ENCODE assay signal across 13 cellular contexts in the genomic region with DNA sequence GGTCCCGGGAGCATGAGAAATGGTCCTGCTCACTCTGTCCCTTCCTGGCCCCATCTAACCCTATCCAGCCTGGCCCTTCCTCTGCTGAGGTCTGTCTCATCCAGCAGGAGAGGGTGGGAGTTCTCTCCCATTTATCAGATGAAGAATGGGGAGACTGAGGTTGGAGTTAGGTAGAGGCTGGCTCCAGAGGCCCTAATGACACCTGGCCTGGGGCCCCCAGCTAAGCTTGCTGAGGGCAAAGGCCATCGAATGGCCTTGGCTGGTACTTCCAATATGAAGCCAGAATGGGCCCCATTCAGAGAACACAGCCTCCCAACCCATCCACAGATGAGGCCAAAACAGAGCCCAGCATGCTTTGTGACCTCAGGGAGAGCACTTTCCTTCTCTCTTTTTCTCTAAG. TPM values are rescaled to one million over a fixed set of nuclear protein-coding genes. Genes with fewer than 3 reads are reported as not detected.
A peak's percentile ranks its signal among the peaks of the same experiment; 100 is the strongest.
DNase-seq lines count a peak whose midpoint lies in the region; ATAC-seq and TF ChIP-seq lines count a peak whose summit lies in the region.
"Had no signal": no experiment of that assay in that cellular context is flagged by ENCODE, and none has a peak within 500 bp of the region (broad histone marks: within the 10 kb centered on the region; RNA-seq: fewer than 3 reads in every experiment).

No MANE protein-coding gene starts in this region.

- peaks cover 72% of the 10 kb centered on the region for H3K27me3 Mint-ChIP-seq in WTC11 (ENCODE audit: low read depth)

- H3K4ac ChIP-seq in trophoblast cell (ENCODE audit: low read depth, low read length): no peak overlapping the region

- H3K36me3 ChIP-seq in trophoblast cell (ENCODE audit: control insufficient read depth in 1 of 2, insufficient read depth in 2 of 2, low read length in 2 of 2): no peaks in the 10 kb centered on the region
- H3K36me3 ChIP-seq: SJSA1 had no signal

- H2BK5ac ChIP-seq in trophoblast cell (ENCODE audit: low read depth, low read length, poor library complexity): no peak overlapping the region

- DNase-seq in AG04449 (ENCODE audit: low read depth, low spot score): no peak
- no peak for DNase-seq in HL-60 (ENCODE audit: low read depth in 1 of 2, low spot score in 1 of 2)
- no peak for DNase-seq in coronary artery (ENCODE audit: low spot score)
- no peak for DNase-seq in trophoblast cell
- DNase-seq in WTC11 (ENCODE audit: low spot score): no peak
- no peak for DNase-seq in dermis blood vessel endothelial cell
- no peak for DNase-seq in H4 (ENCODE audit: low spot score)
- no peak for DNase-seq in amygdala (lab: John Stamatoyannopoulos, UW)
- DNase-seq: activated gamma-delta T cell; CD8-positive, alpha-beta T cell had no signal

- H2AFZ ChIP-seq in trophoblast cell (ENCODE audit: insufficient read depth, low read length, poor library complexity): no peak overlapping the region

- no CpG with 5 or more reads among the region's 2 CpGs for WGBS in trophoblast cell (ENCODE audit: extremely low coverage, insufficient coverage, insufficient read length)

- H3K4me2 ChIP-seq in trophoblast cell (ENCODE audit: low read length): no peak overlapping the region

- H3K27me3 ChIP-seq in HL-60 (ENCODE audit: insufficient read depth, poor library complexity, severe bottlenecking) (no peaks in the 10 kb centered on the region), trophoblast cell (ENCODE audit: insufficient read depth, low read length) (no peaks in the 10 kb centered on the region)
- H3K27me3 ChIP-seq: SJSA1 had no signal

- H3K36me3 Mint-ChIP-seq in WTC11: no peaks in the 10 kb centered on the region
- H3K36me3 Mint-ChIP-seq: CD8-positive, alpha-beta T cell had no signal

- H3K9me3 Mint-ChIP-seq in WTC11: no peaks in the 10 kb centered on the region
- H3K9me3 Mint-ChIP-seq: CD8-positive, alpha-beta T cell had no signal

- ATAC-seq in WTC11: no peak
- ATAC-seq: activated CD4-positive, CD25-positive, alpha-beta regulatory T cell treated with anti-CD3 and anti-CD28 coated beads, Interleukin-2, amount 50 U/mL, for 24 hours; CD8-positive, alpha-beta T cell; left lobe of liver had no signal

- no peak overlapping the region for H2AK5ac ChIP-seq in trophoblast cell (ENCODE audit: low read length)

- H3K9me3 ChIP-seq in trophoblast cell (ENCODE audit: insufficient read depth, low read depth, low read length): no peaks in the 10 kb centered on the region
- H3K9me3 ChIP-seq: SJSA1 had no signal

- POLR2A ChIA-PET in AG04449 (lab: Yijun Ruan, JAX): no interaction called here
- POLR2A ChIA-PET in WTC11 (lab: Charles Lee): no interaction called here

- H3K14ac ChIP-seq in trophoblast cell (ENCODE audit: low read length): no peak overlapping the region

- no peak overlapping the region for H4K8ac ChIP-seq in trophoblast cell (ENCODE audit: low read depth, low read length)

- H3K18ac ChIP-seq in trophoblast cell (ENCODE audit: low read length): no peak overlapping the region

- TF ChIP-seq CTCF in AG04449 (IDR thresholded peaks at IDR 0.05; ENCODE audit: insufficient read depth, low read length, missing control alignments): no peak
- TF ChIP-seq CTCF in HL-60 (IDR thresholded peaks at IDR 0.05; ENCODE audit: insufficient read depth, low read length): no peak
- TF ChIP-seq CTCF in coronary artery (IDR thresholded peaks at IDR 0.05): no peak
- no peak for TF ChIP-seq CTCF in WTC11 (IDR thresholded peaks at IDR 0.05)

- H3K27ac Mint-ChIP-seq in WTC11: no peak overlapping the region
- H3K27ac Mint-ChIP-seq: CD8-positive, alpha-beta T cell had no signal

- H4K12ac ChIP-seq in trophoblast cell (ENCODE audit: low read depth, low read length): no peak overlapping the region

- no peak overlapping the region for H3K4me3 Mint-ChIP-seq in WTC11

- H4K91ac ChIP-seq in trophoblast cell (ENCODE audit: low read depth, low read length): no peak overlapping the region

- H3K4me3 ChIP-seq in AG04449 (ENCODE audit: low read depth, low read length) (peak overlapping the region; percentile 66; the same call in 1 of the 2 replicates), HL-60 (replicated peaks; ENCODE audit: insufficient read depth, low read length) (peak overlapping the region; percentile 80), coronary artery (peak overlapping the region; percentile 95), trophoblast cell (ENCODE audit: low read depth, low read length) (no peak overlapping the region)
- H3K4me3 ChIP-seq: SJSA1 had no signal

- peaks cover 7% of the 10 kb centered on the region for H3K79me1 ChIP-seq in trophoblast cell (ENCODE audit: low read length)

- H3K23ac ChIP-seq in trophoblast cell (ENCODE audit: low read length): no peak overlapping the region

- H3K4me1 ChIP-seq in trophoblast cell (ENCODE audit: control insufficient read depth in 1 of 2, insufficient read depth in 2 of 2, low read length in 2 of 2): peaks cover 7 to 12% of the 10 kb centered on the region in 2 experiments

- H3K4me1 Mint-ChIP-seq in WTC11: peaks cover 15% of the 10 kb centered on the region

- H3K79me2 ChIP-seq in trophoblast cell (ENCODE audit: control insufficient read depth, insufficient read depth, low read length, poor library complexity): no peaks in the 10 kb centered on the region

- H2BK12ac ChIP-seq in trophoblast cell (ENCODE audit: low read length): no peak overlapping the region

- H3K27ac ChIP-seq in HL-60 (replicated peaks) (0 out of 2 replicates have a peak overlapping the region, but pooled peaks have one; percentile 22), coronary artery (peak overlapping the region; percentile 92 to 93), trophoblast cell (ENCODE audit: low read depth, low read length) (no peak overlapping the region)
- H3K27ac ChIP-seq: SJSA1 had no signal

- no peak overlapping the region for H2BK120ac ChIP-seq in trophoblast cell (ENCODE audit: insufficient read depth, low read length, poor library complexity)

- H3K9ac ChIP-seq in trophoblast cell (ENCODE audit: low read length): peak overlapping the region; percentile 37

- CTCF ChIA-PET in AG04449 (lab: Yijun Ruan, JAX) (interaction anchor here (0.6 kb wide), 1 partner anchor 18 kb away, joined by 3 read pairs; no protein-coding TSS in a partner anchor), WTC11 (lab: Charles Lee) (interaction anchor here (1.2 to 1.4 kb wide), 2 partner anchors 14 to 178 kb away, joined by 3 read pairs; no protein-coding TSS in a partner anchor)

TF ChIP-seq in WTC11, 78 proteins besides CTCF, POLR2A, EP300 and RAD21 (continues in another document):
- TF ChIP-seq, protein P1, sequence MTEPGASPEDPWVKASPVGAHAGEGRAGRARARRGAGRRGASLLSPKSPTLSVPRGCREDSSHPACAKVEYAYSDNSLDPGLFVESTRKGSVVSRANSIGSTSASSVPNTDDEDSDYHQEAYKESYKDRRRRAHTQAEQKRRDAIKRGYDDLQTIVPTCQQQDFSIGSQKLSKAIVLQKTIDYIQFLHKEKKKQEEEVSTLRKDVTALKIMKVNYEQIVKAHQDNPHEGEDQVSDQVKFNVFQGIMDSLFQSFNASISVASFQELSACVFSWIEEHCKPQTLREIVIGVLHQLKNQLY (CRISPR knock-in tag; IDR thresholded peaks at IDR 0.05): no peak
- no peak for TF ChIP-seq GABPB1 (CRISPR knock-in tag; IDR thresholded peaks at IDR 0.05)
- no peak for TF ChIP-seq PRRX2 (CRISPR knock-in tag; IDR thresholded peaks at IDR 0.05)
- TF ChIP-seq CREB1 (CRISPR knock-in tag; IDR thresholded peaks at IDR 0.05): no peak
- no peak for TF ChIP-seq NR1H2 (CRISPR knock-in tag; IDR thresholded peaks at IDR 0.05)
- TF ChIP-seq, protein P2, sequence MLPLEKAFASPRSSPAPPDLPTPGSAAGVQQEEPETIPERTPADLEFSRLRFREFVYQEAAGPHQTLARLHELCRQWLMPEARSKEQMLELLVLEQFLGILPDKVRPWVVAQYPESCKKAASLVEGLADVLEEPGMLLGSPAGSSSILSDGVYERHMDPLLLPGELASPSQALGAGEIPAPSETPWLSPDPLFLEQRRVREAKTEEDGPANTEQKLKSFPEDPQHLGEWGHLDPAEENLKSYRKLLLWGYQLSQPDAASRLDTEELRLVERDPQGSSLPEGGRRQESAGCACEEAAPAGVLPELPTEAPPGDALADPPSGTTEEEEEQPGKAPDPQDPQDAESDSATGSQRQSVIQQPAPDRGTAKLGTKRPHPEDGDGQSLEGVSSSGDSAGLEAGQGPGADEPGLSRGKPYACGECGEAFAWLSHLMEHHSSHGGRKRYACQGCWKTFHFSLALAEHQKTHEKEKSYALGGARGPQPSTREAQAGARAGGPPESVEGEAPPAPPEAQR (CRISPR knock-in tag; IDR thresholded peaks at IDR 0.05): no peak
- TF ChIP-seq ATF1 (CRISPR knock-in tag; IDR thresholded peaks at IDR 0.05): no peak
- TF ChIP-seq, protein P3, sequence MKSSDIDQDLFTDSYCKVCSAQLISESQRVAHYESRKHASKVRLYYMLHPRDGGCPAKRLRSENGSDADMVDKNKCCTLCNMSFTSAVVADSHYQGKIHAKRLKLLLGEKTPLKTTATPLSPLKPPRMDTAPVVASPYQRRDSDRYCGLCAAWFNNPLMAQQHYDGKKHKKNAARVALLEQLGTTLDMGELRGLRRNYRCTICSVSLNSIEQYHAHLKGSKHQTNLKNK (CRISPR knock-in tag; IDR thresholded peaks at IDR 0.05): no peak

RNA-seq across cellular contexts. Expression of a gene that starts 1.4 kb away (rescaled TPM):
- polyA plus RNA-seq in trophoblast cell (2013): 2.2 and 2.3 TPM in 2 replicates
- total RNA-seq in WTC11 (2021) (3.1 to 6.6 TPM (median 5.9 TPM) in 3 replicates), dermis blood vessel endothelial cell (34.7 and 40.3 TPM in 2 replicates)
- 4.9 and 16.6 TPM in 2 replicates for total RNA-seq in H4 (2014; rRNA removed; shearing (Covaris generic))
- total RNA-seq: CD8-positive, alpha-beta T cell had no signal

RNA-seq across cellular contexts. Expression of a gene that starts 18.6 kb away (rescaled TPM):
- 20.7 and 22.1 TPM in 2 replicates for polyA plus RNA-seq in trophoblast cell (2013)
- total RNA-seq in WTC11 (2021): 23.6 to 27.3 TPM (median 26.7 TPM) in 3 replicates
- total RNA-seq in dermis blood vessel endothelial cell: 15.5 and 16.6 TPM in 2 replicates
- total RNA-seq in H4 (2014; rRNA removed; shearing (Covaris generic)): 12.9 and 13.0 TPM in 2 replicates

RNA-seq across cellular contexts. Expression of a gene that starts 23.9 kb away (rescaled TPM):
- 56.0 and 56.8 TPM in 2 replicates for polyA plus RNA-seq in trophoblast cell (2013)
- 49.0 to 57.9 TPM (median 55.9 TPM) in 3 replicates for total RNA-seq in WTC11 (2021)
- total RNA-seq in dermis blood vessel endothelial cell: 39.5 and 60.6 TPM in 2 replicates
- total RNA-seq in H4 (2014; rRNA removed; shearing (Covaris generic)): 81.5 and 95.9 TPM in 2 replicates

RNA-seq across cellular contexts. Expression of a gene that starts 24.5 kb away (rescaled TPM):
- polyA plus RNA-seq in trophoblast cell (2013): 86.4 and 87.7 TPM in 2 replicates
- total RNA-seq in WTC11 (2021) (127 to 143 TPM (median 133 TPM) in 3 replicates), dermis blood vessel endothelial cell (210 and 309 TPM in 2 replicates)
- 227 and 296 TPM in 2 replicates for total RNA-seq in H4 (2014; rRNA removed; shearing (Covaris generic))

RNA-seq across cellular contexts. Expression of a gene that starts 36.8 kb away (rescaled TPM):
- 11.6 TPM in 2 replicates for polyA plus RNA-seq in trophoblast cell (2013)
- total RNA-seq in WTC11 (2021): 20.4 to 22.8 TPM (median 21.4 TPM) in 3 replicates
- 24.8 and 29.3 TPM in 2 replicates for total RNA-seq in dermis blood vessel endothelial cell
- total RNA-seq in H4 (2014; rRNA removed; shearing (Covaris generic)): 10.1 and 10.6 TPM in 2 replicates
